Comparison of ENCODE assay signal across 16 cellular contexts in the genomic region with DNA sequence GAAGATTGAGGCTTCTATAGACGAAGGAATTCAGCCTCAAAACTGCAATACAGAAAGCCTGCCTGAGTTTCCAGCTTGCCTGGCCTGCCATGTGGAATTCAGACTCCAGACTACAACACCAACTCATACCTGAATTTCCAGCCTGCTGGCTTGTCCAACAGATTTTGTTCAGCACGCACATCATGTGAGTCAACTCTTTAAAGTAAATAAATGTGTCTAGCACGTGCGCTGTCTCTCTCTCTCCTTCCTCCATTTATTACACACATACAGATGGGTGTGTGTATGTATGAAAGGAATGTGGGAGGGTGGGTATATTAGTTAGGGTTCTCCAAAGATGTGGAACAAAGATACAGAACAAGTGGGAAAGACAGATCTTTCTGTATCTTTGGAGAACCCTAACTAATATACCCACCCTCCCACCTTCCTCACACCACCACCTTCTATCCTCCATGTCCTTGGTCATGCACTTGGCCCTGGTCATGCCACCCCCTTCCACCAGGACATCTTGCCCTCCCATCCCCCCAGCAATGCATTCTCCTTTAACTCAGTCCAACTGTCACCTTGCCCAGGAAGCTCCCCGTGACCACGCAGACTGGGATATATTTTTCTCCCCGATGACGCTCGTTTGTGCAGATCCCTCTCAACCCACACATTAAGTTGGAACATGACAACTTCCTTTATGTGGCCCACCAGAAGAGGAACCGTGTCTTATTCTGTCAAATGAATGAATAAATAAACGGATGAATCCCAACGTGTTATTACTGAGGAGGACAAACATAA.
DNase-seq lines count a peak whose midpoint lies in the region; ATAC-seq and TF ChIP-seq lines count a peak whose summit lies in the region.
"Had no signal": no experiment of that assay in that cellular context is flagged by ENCODE, and none has a peak within 500 bp of the region (broad histone marks: within the 10 kb centered on the region; RNA-seq: fewer than 3 reads in every experiment).

No MANE protein-coding gene starts in this region.

- TF ChIP-seq CTCF in fibroblast of the aortic adventitia (IDR thresholded peaks at IDR 0.05; ENCODE audit: insufficient read depth, low read length) (no peak), MM.1S (IDR thresholded peaks at IDR 0.05; ENCODE audit: low read length) (no peak)

- no peak overlapping the region for H3K4me2 ChIP-seq in MM.1S (ENCODE audit: low read depth, low read length)

- H3K9ac ChIP-seq in MM.1S (ENCODE audit: low read length): no peak overlapping the region

- no peak overlapping the region for H3K27ac ChIP-seq in MM.1S (ENCODE audit: low read length)
- H3K27ac ChIP-seq: uterus had no signal

- no peaks in the 10 kb centered on the region for H3K36me3 Mint-ChIP-seq in T-helper 17 cell (ENCODE audit: low read depth)
- H3K36me3 Mint-ChIP-seq: activated naive CD4-positive, alpha-beta T cell treated with anti-CD3 and anti-CD28 coated beads, Interleukin-2, amount 50 U/mL, for 24 hours had no signal

- H3K9me3 ChIP-seq in MM.1S (replicated peaks; ENCODE audit: insufficient read depth, low read length) (no peaks in the 10 kb centered on the region), T-helper 17 cell (ENCODE audit: control insufficient read depth, low read length, poor library complexity, severe bottlenecking) (no peaks in the 10 kb centered on the region)
- H3K9me3 ChIP-seq: uterus had no signal

- peaks cover 2% of the 10 kb centered on the region for H3K4me1 Mint-ChIP-seq in T-helper 17 cell
- H3K4me1 Mint-ChIP-seq: activated naive CD4-positive, alpha-beta T cell treated with anti-CD3 and anti-CD28 coated beads, Interleukin-2, amount 50 U/mL, for 24 hours had no signal

- no peaks in the 10 kb centered on the region for H3K27me3 ChIP-seq in MM.1S (replicated peaks; ENCODE audit: insufficient read depth, low read length)
- H3K27me3 ChIP-seq: uterus had no signal

- no peak for ATAC-seq in T-helper 17 cell
- ATAC-seq: activated CD8-positive, alpha-beta T cell treated with anti-CD3 and anti-CD28 coated beads for 36 hours had no signal

- H2AFZ ChIP-seq in MM.1S (ENCODE audit: low read length): no peak overlapping the region

- no peaks in the 10 kb centered on the region for H4K20me1 ChIP-seq in MM.1S (ENCODE audit: insufficient read depth, low read length)

- no peak overlapping the region for H3K4me3 Mint-ChIP-seq in T-helper 17 cell
- H3K4me3 Mint-ChIP-seq: activated CD8-positive, alpha-beta T cell treated with anti-CD3 and anti-CD28 coated beads for 36 hours; activated naive CD4-positive, alpha-beta T cell treated with anti-CD3 and anti-CD28 coated beads, Interleukin-2, amount 50 U/mL, for 24 hours had no signal

- no peaks in the 10 kb centered on the region for H3K36me3 ChIP-seq in MM.1S (replicated peaks; ENCODE audit: insufficient read depth, low read length)
- H3K36me3 ChIP-seq: uterus had no signal

- no peaks in the 10 kb centered on the region for H3F3A ChIP-seq in MM.1S (ENCODE audit: insufficient read depth, low read length)

- H3K4me3 ChIP-seq in fibroblast of the aortic adventitia (ENCODE audit: low read depth, low read length) (no peak overlapping the region), MM.1S (ENCODE audit: low read length) (no peak overlapping the region)
- H3K4me3 ChIP-seq: uterus had no signal

- DNase-seq in A172 (ENCODE audit: low spot score) (peak; percentile 70), H4 (ENCODE audit: low spot score) (peak; percentile 89), T1000 (lab: John Stamatoyannopoulos, UW) (peak; percentile 20), fibroblast of the aortic adventitia (ENCODE audit: low read depth) (peak; percentile 79), MM.1S (no peak), NCI-H446 (lab: John Stamatoyannopoulos, UW) (no peak), NCI-H526 (lab: John Stamatoyannopoulos, UW) (no peak), T-helper 17 cell (no peak)
- DNase-seq: activated CD8-positive, alpha-beta T cell treated with anti-CD3 and anti-CD28 coated beads for 36 hours; dermis blood vessel endothelial cell; head of caudate nucleus; Karpas-422; NCI-H2171; nucleus accumbens; uterus had no signal

- H3K9me2 ChIP-seq in MM.1S (replicated peaks; ENCODE audit: insufficient read depth, low read length): no peaks in the 10 kb centered on the region

- H3K27me3 Mint-ChIP-seq in T-helper 17 cell: no peaks in the 10 kb centered on the region
- H3K27me3 Mint-ChIP-seq: activated CD8-positive, alpha-beta T cell treated with anti-CD3 and anti-CD28 coated beads for 36 hours; activated naive CD4-positive, alpha-beta T cell treated with anti-CD3 and anti-CD28 coated beads, Interleukin-2, amount 50 U/mL, for 24 hours had no signal

- no peaks in the 10 kb centered on the region for H3K79me2 ChIP-seq in MM.1S (ENCODE audit: low read length)

- H3K27ac Mint-ChIP-seq in T-helper 17 cell: no peak overlapping the region
- H3K27ac Mint-ChIP-seq: activated CD8-positive, alpha-beta T cell treated with anti-CD3 and anti-CD28 coated beads for 36 hours; activated naive CD4-positive, alpha-beta T cell treated with anti-CD3 and anti-CD28 coated beads, Interleukin-2, amount 50 U/mL, for 24 hours had no signal

- H3K4me1 ChIP-seq in MM.1S (ENCODE audit: low read length): no peaks in the 10 kb centered on the region
- H3K4me1 ChIP-seq: uterus had no signal

Comparison
In these comparisons a context has a peak if more than half of its experiments do, and no peak if none do; other contexts are left out.
1. DNase-seq: peak in A172 (single experiment), H4 (single experiment), T1000 (single experiment) and fibroblast of the aortic adventitia (single experiment); none in MM.1S (single experiment), NCI-H446 (0 of 2), NCI-H526 (0 of 2) and T-helper 17 cell (0 of 3).